In genomic region chr9:22170990-22171663, GRCh38 we compare ENCODE assay signal across 1 cellular context.
TF ChIP-seq lines count a peak whose summit lies in the region.

No MANE protein-coding gene starts in this region.

TF ChIP-seq in WTC11, 78 proteins besides CTCF, POLR2A, EP300 and RAD21 (continued from another document):
- no peak for TF ChIP-seq USF1 (CRISPR knock-in tag; IDR thresholded peaks at IDR 0.05)
- TF ChIP-seq ZNF317 (CRISPR knock-in tag; IDR thresholded peaks at IDR 0.05; ENCODE audit: borderline replicate concordance, low read depth): no peak
- no peak for TF ChIP-seq EMX1 (CRISPR knock-in tag; IDR thresholded peaks at IDR 0.05)
- TF ChIP-seq JAZF1 (CRISPR knock-in tag; IDR thresholded peaks at IDR 0.05): no peak
- TF ChIP-seq ATF3 (CRISPR knock-in tag; conservative IDR thresholded peaks at IDR 0.05): no peak
- no peak for TF ChIP-seq ZNF138 (CRISPR knock-in tag; conservative IDR thresholded peaks at IDR 0.05)
- no peak for TF ChIP-seq TEAD1 (CRISPR knock-in tag; IDR thresholded peaks at IDR 0.05)
- no peak for TF ChIP-seq HMGA2 (CRISPR knock-in tag; IDR thresholded peaks at IDR 0.05)
- TF ChIP-seq NR2C2 (CRISPR knock-in tag; IDR thresholded peaks at IDR 0.05): no peak
- TF ChIP-seq RELA (CRISPR knock-in tag; IDR thresholded peaks at IDR 0.05; ENCODE audit: borderline replicate concordance): no peak
- TF ChIP-seq ZNF396 (CRISPR knock-in tag; IDR thresholded peaks at IDR 0.05; ENCODE audit: borderline replicate concordance): no peak
